In genomic region chr2:39094717-39095363, GRCh38 we compare ENCODE assay signal across 8 cellular contexts. TPM values are rescaled to one million over a fixed set of nuclear protein-coding genes. Genes with fewer than 3 reads are reported as not detected.
DNase-seq lines count a peak whose midpoint lies in the region; ATAC-seq and TF ChIP-seq lines count a peak whose summit lies in the region.

No MANE protein-coding gene starts in this region.

- H3K4me1 Mint-ChIP-seq in CD14-positive monocyte, result peaks cover 54% of the 10 kb centered on the region

- H3K9me3 Mint-ChIP-seq in CD14-positive monocyte, result no peaks in the 10 kb centered on the region

- H3K4me3 Mint-ChIP-seq in CD14-positive monocyte, result peak overlapping the region in 1 of 2 donors; percentile 39

- in situ Hi-C loops in astrocyte of the spinal cord (cut with HindIII; ENCODE audit: low sequenced_read_pairs), result no loop called here

- H3K27me3 Mint-ChIP-seq in CD14-positive monocyte (ENCODE audit: low read depth in 3 of 3), result peaks cover 0 to 1% (median 0%) of the 10 kb centered on the region in 3 donors

- H3K27ac Mint-ChIP-seq in CD14-positive monocyte, result peak overlapping the region in 6 of 7 donors; percentile 6 to 79 (median 56)

- DNase-seq in CD14-positive monocyte (ENCODE audit: low spot score), result no peak
- DNase-seq in astrocyte of the spinal cord (ENCODE audit: low read depth, low spot score), result peak; percentile 26
- no peak for DNase-seq in sigmoid colon
- DNase-seq in esophagus squamous epithelium (lab: John Stamatoyannopoulos, UW), result no peak
- no peak for DNase-seq in amniotic stem cell (lab: John Stamatoyannopoulos, UW)
- DNase-seq in KG1 (lab: John Stamatoyannopoulos, UW), result no peak

- 48 to 66% methylated on average over 1 of the region's 1 CpG for WGBS in sigmoid colon, 2 donors
- WGBS in esophagus squamous epithelium, 2 donors, result 47 to 54% methylated on average over 1 of the region's 1 CpG

- H3K4me3 ChIP-seq in astrocyte of the spinal cord (ENCODE audit: low read depth, low read length) (no peak overlapping the region), sigmoid colon (no peak overlapping the region), esophagus squamous epithelium (no peak overlapping the region)

- no peaks in the 10 kb centered on the region for H3K36me3 ChIP-seq in sigmoid colon
- H3K36me3 ChIP-seq in esophagus squamous epithelium, result peaks cover 0 to 6% (median 0%) of the 10 kb centered on the region in 3 donors

- H3K9me3 ChIP-seq in sigmoid colon (no peaks in the 10 kb centered on the region), esophagus squamous epithelium (no peaks in the 10 kb centered on the region)

- TF ChIP-seq CTCF in CD14-positive monocyte (IDR thresholded peaks at IDR 0.05), result no peak
- no peak for TF ChIP-seq CTCF in astrocyte of the spinal cord (IDR thresholded peaks at IDR 0.05; ENCODE audit: low read depth, low read length)
- TF ChIP-seq CTCF in sigmoid colon (IDR thresholded peaks at IDR 0.05), result no peak
- TF ChIP-seq CTCF in esophagus squamous epithelium (IDR thresholded peaks at IDR 0.05), result no peak

- H3K27me3 ChIP-seq in sigmoid colon, result no peaks in the 10 kb centered on the region
- no peaks in the 10 kb centered on the region for H3K27me3 ChIP-seq in esophagus squamous epithelium

- intact Hi-C loops in CD14-positive monocyte (cut with micrococcal nuclease), result no loop called here
- intact Hi-C loops in sigmoid colon (cut with DNase I), result no loop called here
- intact Hi-C loops in esophagus squamous epithelium (cut with DNase I), result no loop called here

- TF ChIP-seq EP300 in sigmoid colon (IDR thresholded peaks at IDR 0.05), result no peak

- TF ChIP-seq POLR2A in sigmoid colon (IDR thresholded peaks at IDR 0.05) (no peak), esophagus squamous epithelium (IDR thresholded peaks at IDR 0.05) (no peak)

- peaks cover 0 to 32% (median 21%) of the 10 kb centered on the region in 4 donors for H3K4me1 ChIP-seq in sigmoid colon
- H3K4me1 ChIP-seq in esophagus squamous epithelium, result peaks cover 0 to 39% (median 3%) of the 10 kb centered on the region in 3 donors

- H3K36me3 Mint-ChIP-seq in CD14-positive monocyte, result peaks cover 6 to 10% of the 10 kb centered on the region in 2 donors

- ATAC-seq in GM19455 (IDR thresholded peaks at IDR 0.05; ENCODE audit: unreplicated experiment), result peak; percentile 90
- ATAC-seq in HG03280 (IDR thresholded peaks at IDR 0.05; ENCODE audit: unreplicated experiment), result peak; percentile 84

- H3K27ac ChIP-seq in sigmoid colon, result no peak overlapping the region
- no peak overlapping the region for H3K27ac ChIP-seq in esophagus squamous epithelium

RNA-seq across cellular contexts. Expression of gene SOS1, which starts 26.0 kb away (rescaled TPM):
- 1 to 10 TPM; 5.3 to 7.7 TPM for polyA plus RNA-seq in CD14-positive monocyte
- 10 to 100 TPM; 30.8 to 72.0 (median 35.8) TPM for total RNA-seq in sigmoid colon
- polyA plus RNA-seq in sigmoid colon, result 1 to 10 TPM; 5.4 to 9.8 (median 9.2) TPM
- total RNA-seq in esophagus squamous epithelium, result 10 to 100 TPM; 15.1 to 48.2 (median 27.8) TPM
